12 cellular contexts compared by ENCODE assay signal in genomic region chr3:183108002-183108449, GRCh38. TPM values are rescaled to one million over a fixed set of nuclear protein-coding genes. Genes with fewer than 3 reads are reported as not detected.
DNase-seq lines count a peak whose midpoint lies in the region; ATAC-seq, FAIRE-seq and TF ChIP-seq lines count a peak whose summit lies in the region.
"Had no signal": no experiment of that assay in that cellular context is flagged by ENCODE, and none has a peak within 500 bp of the region (broad histone marks: within the 10 kb centered on the region; RNA-seq: fewer than 3 reads in every experiment).

No MANE protein-coding gene starts in this region.

- H3K4me1 ChIP-seq in HUES6 (ENCODE audit: control insufficient read depth, insufficient read depth, low read length) (no peaks in the 10 kb centered on the region), PC-9 (replicated peaks; ENCODE audit: insufficient read depth) (peaks cover 26% of the 10 kb centered on the region), gastroesophageal sphincter (no peaks in the 10 kb centered on the region)
- H3K4me1 ChIP-seq: esophagus muscularis mucosa had no signal

- POLR2A ChIA-PET in PC-9 (lab: Charles Lee; ENCODE audit: unreplicated experiment), result interaction anchor here (1.0 kb wide), 1 partner anchor 9 kb away, joined by 9 read pairs; the partner anchor contains the start of gene MCCC1

- H3K9me2 ChIP-seq in PC-9 (ENCODE audit: insufficient read depth), result no peaks in the 10 kb centered on the region

- no peak for TF ChIP-seq CTCF in 22Rv1 (IDR thresholded peaks at IDR 0.05)
- no peak for TF ChIP-seq CTCF in PC-9 (conservative IDR thresholded peaks at IDR 0.05)
- no peak for TF ChIP-seq CTCF in gastroesophageal sphincter (IDR thresholded peaks at IDR 0.05)

- H3F3A ChIP-seq in PC-9 (ENCODE audit: insufficient read depth, low read depth), result peaks cover 12% of the 10 kb centered on the region; the same call in 1 of the 2 replicates

- no peak for TF ChIP-seq POLR2A in gastroesophageal sphincter (IDR thresholded peaks at IDR 0.05)

- CTCF ChIA-PET in PC-9 (lab: Charles Lee), result no interaction called here

- FAIRE-seq in islet of Langerhans (lab: Jason Lieb, UNC), result peak; percentile 97
- FAIRE-seq: keratinocyte had no signal

- no peaks in the 10 kb centered on the region for H4K20me1 ChIP-seq in PC-9 (ENCODE audit: insufficient read depth)

- H3K27ac ChIP-seq in 22Rv1 (peak overlapping the region; percentile 39), HUES6 (ENCODE audit: low read depth, low read length) (no peak overlapping the region), PC-9 (peak overlapping the region; percentile 18; the same call in 1 of the 2 replicates), gastroesophageal sphincter (no peak overlapping the region)
- H3K27ac ChIP-seq: esophagus muscularis mucosa had no signal

- BruUV-seq in PC-9 (replicated peaks; lab: Mats Ljungman, UMichigan), result no TSS peak

- no peaks in the 10 kb centered on the region for H3K79me2 ChIP-seq in PC-9 (ENCODE audit: low read depth)

- no peaks in the 10 kb centered on the region for H3K27me3 ChIP-seq in HUES6 (ENCODE audit: control insufficient read depth, insufficient read depth, low read length)
- H3K27me3 ChIP-seq in PC-9 (ENCODE audit: insufficient read depth, low read depth), result no peaks in the 10 kb centered on the region
- peaks cover 5% of the 10 kb centered on the region for H3K27me3 ChIP-seq in gastroesophageal sphincter

- WGBS in gastroesophageal sphincter (ENCODE audit: low coverage in 1 of 2), 2 donors, result 31 to 57% methylated on average over 2 of the region's 2 CpGs

- DNase-seq in PC-9 (peak in 1 of 2 experiments; percentile 82), D341Med (ENCODE audit: low spot score) (no peak)
- DNase-seq in activated effector memory CD4-positive, alpha-beta T cell treated with anti-CD3 and anti-CD28 coated beads, Interleukin-2, amount 50 U/mL, for 16 hours, result no peak
- no peak for DNase-seq in NK-92 treated with Interleukin-12 subunit alpha and Interleukin-12 subunit beta, amount 100 ng/mL, for 24 hours (lab: John Stamatoyannopoulos, UW)
- DNase-seq: amygdala, NCI-H2171 treated with DMSO at 0.1 percent for 48 hours had no signal

- no peaks in the 10 kb centered on the region for H3K36me3 ChIP-seq in HUES6 (ENCODE audit: control insufficient read depth, insufficient read depth, low read length)
- H3K36me3 ChIP-seq in PC-9 (ENCODE audit: low read depth), result no peaks in the 10 kb centered on the region
- H3K36me3 ChIP-seq in gastroesophageal sphincter, result no peaks in the 10 kb centered on the region
- H3K36me3 ChIP-seq: esophagus muscularis mucosa had no signal

- intact Hi-C loops in PC-9 (cut with micrococcal nuclease; ENCODE audit: unreplicated experiment), result no loop called here

- no peak overlapping the region for H3K4me3 ChIP-seq in HUES6 (ENCODE audit: low read depth, low read length)
- H3K4me3 ChIP-seq in PC-9, result no peak overlapping the region
- H3K4me3 ChIP-seq in gastroesophageal sphincter, result no peak overlapping the region
- H3K4me3 ChIP-seq: esophagus muscularis mucosa had no signal

- ATAC-seq in gastroesophageal sphincter, result no peak

- TF ChIP-seq EP300 in gastroesophageal sphincter (IDR thresholded peaks at IDR 0.05), result no peak

- H3K9me3 ChIP-seq in HUES6 (ENCODE audit: control insufficient read depth, insufficient read depth, low read depth, low read length) (peaks cover 13% of the 10 kb centered on the region; the same call in 1 of the 2 replicates), PC-9 (ENCODE audit: insufficient read depth, low read depth) (no peaks in the 10 kb centered on the region), gastroesophageal sphincter (peaks cover 0 to 7% (median 0%) of the 10 kb centered on the region in 3 donors)

- H3K9ac ChIP-seq in HUES6 (ENCODE audit: low read length), result peak overlapping the region; percentile 33

- peak overlapping the region; percentile 50 for H3K4me2 ChIP-seq in PC-9

- H2AFZ ChIP-seq in PC-9, result no peak overlapping the region

RNA-seq across cellular contexts. Expression of gene MCCC1, which starts 8.7 kb away (rescaled TPM):
- total RNA-seq in PC-9 (2021), result 52.6 and 56.8 TPM in 2 replicates
- total RNA-seq in gastroesophageal sphincter, result 10 to 100 TPM; 32.2 to 44.4 (median 33.0) TPM

RNA-seq across cellular contexts. Expression of gene LAMP3, which starts 54.5 kb away (rescaled TPM):
- total RNA-seq in PC-9 (2021), result 2.8 and 4.1 TPM in 2 replicates
- under 1 TPM in 1 of 4 donors, not detected in 3; 0.74 TPM for total RNA-seq in gastroesophageal sphincter

Comparison
In these comparisons a context has a peak if more than half of its experiments do, and no peak if none do; other contexts are left out.
1. H3K27ac ChIP-seq: peak in 22Rv1 (single experiment) and PC-9 (single experiment); none in HUES6 (single experiment) and gastroesophageal sphincter (0 of 4).